Comparison of ENCODE assay signal across 12 cellular contexts in the genomic region with DNA sequence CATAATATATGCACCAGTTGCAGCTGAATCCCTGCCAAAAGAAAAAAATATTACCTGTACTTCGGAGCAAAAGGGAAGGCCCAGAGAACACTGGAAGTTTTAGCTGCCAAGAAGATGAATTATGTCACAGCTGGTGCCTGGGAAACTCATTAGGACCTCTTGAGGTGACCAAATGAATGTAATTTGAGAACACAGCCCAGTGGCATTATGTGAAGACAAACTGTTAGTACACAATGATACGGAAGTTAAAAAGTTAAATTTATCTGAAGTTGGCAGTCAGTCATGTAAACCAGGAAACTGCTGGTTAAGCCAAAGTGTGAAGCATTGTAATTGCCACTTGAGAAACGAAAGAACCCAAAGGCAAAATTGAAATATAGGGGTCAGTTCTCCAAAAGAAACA.
DNase-seq lines count a peak whose midpoint lies in the region; ATAC-seq and TF ChIP-seq lines count a peak whose summit lies in the region.
"Had no signal": no experiment of that assay in that cellular context is flagged by ENCODE, and none has a peak within 500 bp of the region (broad histone marks: within the 10 kb centered on the region; RNA-seq: fewer than 3 reads in every experiment).

No MANE protein-coding gene starts in this region.

- no peaks in the 10 kb centered on the region for H3K27me3 ChIP-seq in CD8-positive, alpha-beta memory T cell (ENCODE audit: insufficient read depth, low read length, poor library complexity, severe bottlenecking)
- H3K27me3 ChIP-seq in lower lobe of right lung (ENCODE audit: low read depth), result no peaks in the 10 kb centered on the region

- peaks cover 5 to 73% (median 24%) of the 10 kb centered on the region in 3 donors for H3K36me3 Mint-ChIP-seq in CD8-positive, alpha-beta memory T cell

- H3K9me3 Mint-ChIP-seq in CD8-positive, alpha-beta memory T cell, result no peaks in the 10 kb centered on the region
- H3K9me3 Mint-ChIP-seq: T-helper 1 cell treated with Interleukin-12 subunit alpha and Interleukin-12 subunit beta and Interleukin-4 antibody, amounts not matched to agents 30 μg/mL and 1 μg/mL, for 36 hours had no signal

- no peak for DNase-seq in CD8-positive, alpha-beta memory T cell
- DNase-seq in NCI-H146 (lab: John Stamatoyannopoulos, UW), result peak; percentile 74
- DNase-seq in lower lobe of right lung, result no peak
- no peak for DNase-seq in NCI-H526 (lab: John Stamatoyannopoulos, UW)
- no peak for DNase-seq in substantia nigra (lab: John Stamatoyannopoulos, UW)
- DNase-seq: activated gamma-delta T cell treated with Interleukin-2 at 50 U/mL for 16 hours; CD4-positive, CD25-positive, alpha-beta regulatory T cell; midbrain had no signal

- peaks cover 69 to 88% (median 85%) of the 10 kb centered on the region in 3 donors for H3K4me1 Mint-ChIP-seq in CD8-positive, alpha-beta memory T cell

- CTCF ChIA-PET in CD8-positive, alpha-beta memory T cell (lab: Charles Lee), result no interaction called here

- H3K36me3 ChIP-seq in CD8-positive, alpha-beta memory T cell (ENCODE audit: insufficient read depth, low read length), result peaks cover 4% of the 10 kb centered on the region
- peaks cover 10% of the 10 kb centered on the region for H3K36me3 ChIP-seq in lower lobe of right lung

- intact Hi-C loops in lower lobe of right lung (cut with DNase I), result no loop called here

- peak overlapping the region; percentile 2 to 79 (median 55) for H3K27ac Mint-ChIP-seq in CD8-positive, alpha-beta memory T cell
- H3K27ac Mint-ChIP-seq: CD4-positive, CD25-positive, alpha-beta regulatory T cell; T-helper 1 cell treated with Interleukin-12 subunit alpha and Interleukin-12 subunit beta and Interleukin-4 antibody, amounts not matched to agents 30 μg/mL and 1 μg/mL, for 36 hours had no signal

- no peaks in the 10 kb centered on the region for H3K9me3 ChIP-seq in CD8-positive, alpha-beta memory T cell (ENCODE audit: low read length)
- H3K9me3 ChIP-seq in lower lobe of right lung, result no peaks in the 10 kb centered on the region

- H3K4me3 ChIP-seq in CD8-positive, alpha-beta memory T cell (ENCODE audit: low read length), result no peak overlapping the region
- H3K4me3 ChIP-seq in lower lobe of right lung, result no peak overlapping the region

- H3K4me1 ChIP-seq in CD8-positive, alpha-beta memory T cell (ENCODE audit: insufficient read depth, low read length), result peaks cover 29% of the 10 kb centered on the region
- peaks cover 20% of the 10 kb centered on the region for H3K4me1 ChIP-seq in lower lobe of right lung

- H3K27ac ChIP-seq in CD8-positive, alpha-beta memory T cell (ENCODE audit: low read depth, low read length), result no peak overlapping the region
- peak overlapping the region; percentile 52 for H3K27ac ChIP-seq in VCaP
- peak overlapping the region; percentile 9 for H3K27ac ChIP-seq in lower lobe of right lung
- no peak overlapping the region for H3K27ac ChIP-seq in substantia nigra (ENCODE audit: low read depth, low read length, poor library complexity, severe bottlenecking)

- POLR2A ChIA-PET in CD8-positive, alpha-beta memory T cell (lab: Charles Lee), result interaction anchor here (0.6 kb wide), 1 partner anchor 136 kb away, joined by 4 read pairs; no protein-coding TSS in a partner anchor

- ATAC-seq in lower lobe of right lung (peak; percentile 78 to 84), GM18870 (IDR thresholded peaks at IDR 0.05; ENCODE audit: unreplicated experiment) (no peak), GM18867 (IDR thresholded peaks at IDR 0.05; ENCODE audit: unreplicated experiment) (no peak)

- H3K4me3 Mint-ChIP-seq in CD8-positive, alpha-beta memory T cell, result peak overlapping the region in 6 of 7 donors; percentile 3 to 72 (median 46)
- H3K4me3 Mint-ChIP-seq: CD4-positive, CD25-positive, alpha-beta regulatory T cell; T-helper 1 cell treated with Interleukin-12 subunit alpha and Interleukin-12 subunit beta and Interleukin-4 antibody, amounts not matched to agents 30 μg/mL and 1 μg/mL, for 36 hours had no signal

- no peaks in the 10 kb centered on the region for H3K27me3 Mint-ChIP-seq in CD8-positive, alpha-beta memory T cell
- H3K27me3 Mint-ChIP-seq: CD4-positive, CD25-positive, alpha-beta regulatory T cell had no signal

- no peak for TF ChIP-seq CTCF in VCaP (conservative IDR thresholded peaks at IDR 0.05)
- no peak for TF ChIP-seq CTCF in lower lobe of right lung (IDR thresholded peaks at IDR 0.05)

Comparison
In these comparisons a context has a peak if more than half of its experiments do, and no peak if none do; other contexts are left out.
1. H3K27ac ChIP-seq: peak in VCaP (single experiment) and lower lobe of right lung (single experiment); none in CD8-positive, alpha-beta memory T cell (single experiment) and substantia nigra (single experiment).
2. ATAC-seq: peak in lower lobe of right lung (2 of 2); none in GM18870 (single experiment) and GM18867 (single experiment).